Comparison of ENCODE assay signal across 8 cellular contexts in the genomic region with DNA sequence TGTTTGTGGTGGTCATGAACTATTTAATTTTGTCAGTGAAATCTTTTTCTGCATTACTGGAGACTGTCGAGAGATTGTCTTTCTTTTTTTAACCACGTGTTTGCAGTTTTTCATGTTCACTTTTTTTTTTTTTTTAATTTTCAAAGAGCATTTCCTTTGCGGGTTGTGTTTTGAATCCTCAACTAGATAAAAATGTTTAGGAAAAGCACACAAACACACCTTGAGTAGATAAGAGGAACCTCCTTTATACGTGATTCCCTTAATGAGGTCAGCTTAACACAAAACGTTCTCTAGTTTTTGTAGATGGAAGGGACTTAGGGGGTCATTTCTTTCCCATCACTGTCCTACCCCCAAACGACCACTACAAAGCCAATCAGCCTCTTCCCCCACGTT. TPM values are rescaled to one million over a fixed set of nuclear protein-coding genes. Genes with fewer than 3 reads are reported as not detected.
DNase-seq lines count a peak whose midpoint lies in the region; ATAC-seq, FAIRE-seq and TF ChIP-seq lines count a peak whose summit lies in the region.

No MANE protein-coding gene starts in this region.

- dilution Hi-C loops in endothelial cell of umbilical vein (cut with MboI; ENCODE audit: extremely low pct_ligation_motif_present, low sequenced_read_pairs): no loop called here

- H3K9me2 ChIP-seq in DOHH2 (replicated peaks; ENCODE audit: control insufficient read depth, low read length): no peaks in the 10 kb centered on the region

- BruUV-seq in endothelial cell of umbilical vein (replicated peaks; lab: Mats Ljungman, UMichigan): no TSS peak

- H3K9me3 ChIP-seq in DOHH2 (ENCODE audit: control insufficient read depth, insufficient read depth, low read length) (no peaks in the 10 kb centered on the region), OCI-LY3 (ENCODE audit: insufficient read depth, low read length) (no peaks in the 10 kb centered on the region), endothelial cell of umbilical vein (replicated peaks; ENCODE audit: control insufficient read depth, insufficient read depth, low read length) (no peaks in the 10 kb centered on the region), pancreas (no peaks in the 10 kb centered on the region)

- H4K20me1 ChIP-seq in DOHH2 (ENCODE audit: control insufficient read depth, insufficient read depth, low read depth, low read length) (peaks cover 3% of the 10 kb centered on the region; the same call in 1 of the 2 replicates), OCI-LY3 (ENCODE audit: insufficient read depth, low read length) (0 out of 2 replicates have a peak, but pooled peaks cover 3% of the 10 kb centered on the region), endothelial cell of umbilical vein (replicated peaks; ENCODE audit: control insufficient read depth, extremely low read depth, insufficient read depth, low read length) (no peaks in the 10 kb centered on the region)

- FAIRE-seq in endothelial cell of umbilical vein (lab: Jason Lieb, UNC) (no peak), pancreas (lab: Jason Lieb, UNC) (no peak)

- peak; percentile 26 for DNase-seq in endothelial cell of umbilical vein (ENCODE audit: low read depth, low spot score)
- no peak for DNase-seq in pancreas
- no peak for DNase-seq in stimulated activated CD4-positive, alpha-beta T cell treated with anti-CD3 and anti-CD28 coated beads, Interleukin-1b, Interleukin-23, amount 100 ng/mL, for 48 hours
- DNase-seq in NOMO-1 (lab: John Stamatoyannopoulos, UW; ENCODE audit: unreplicated experiment in 2 of 2): no peak
- no peak for DNase-seq in anterior cingulate cortex (lab: John Stamatoyannopoulos, UW)
- no peak for DNase-seq in cerebellar cortex (ENCODE audit: low spot score)

- CTCF ChIA-PET in endothelial cell of umbilical vein (lab: Charles Lee): interaction anchor here (2.1 to 2.7 kb wide), 2 partner anchors 42 to 74 kb away, joined by 10 to 16 read pairs; partner anchors contain the start of genes CDNF, DCLRE1C, HSPA14 and MSANTD7

- H3K79me2 ChIP-seq in DOHH2 (ENCODE audit: control insufficient read depth, low read length) (peaks cover 88% of the 10 kb centered on the region), OCI-LY3 (ENCODE audit: low read length) (peaks cover 77% of the 10 kb centered on the region), endothelial cell of umbilical vein (ENCODE audit: control insufficient read depth, insufficient read depth, low read length) (peaks cover 67% of the 10 kb centered on the region)

- no peaks in the 10 kb centered on the region for H3K9me1 ChIP-seq in endothelial cell of umbilical vein (replicated peaks; ENCODE audit: control insufficient read depth, extremely low read depth, insufficient read depth, low read length)

- H2AFZ ChIP-seq in OCI-LY3 (ENCODE audit: low read depth, low read length): no peak overlapping the region
- H2AFZ ChIP-seq in endothelial cell of umbilical vein (ENCODE audit: low read depth, low read length): peak overlapping the region; percentile 85

- intact Hi-C loops in endothelial cell of umbilical vein (cut with micrococcal nuclease) (loop anchor here (2.0 to 10.0 kb wide), 3 partner anchors 79 to 205 kb away; partner anchors contain the start of genes ACBD7 and MEIG1), pancreas (cut with DNase I) (no loop called here)

- H3F3A ChIP-seq in DOHH2 (ENCODE audit: control insufficient read depth, insufficient read depth): peaks cover 6% of the 10 kb centered on the region; the same call in 1 of the 2 replicates

- peaks cover 29% of the 10 kb centered on the region for H3K4me1 ChIP-seq in DOHH2 (ENCODE audit: control insufficient read depth, low read length)
- peaks cover 28% of the 10 kb centered on the region for H3K4me1 ChIP-seq in OCI-LY3 (ENCODE audit: low read length)
- H3K4me1 ChIP-seq in endothelial cell of umbilical vein (ENCODE audit: control insufficient read depth, extremely low read depth, insufficient read depth, low read length): peaks cover 20% of the 10 kb centered on the region
- peaks cover 0 to 10% (median 0%) of the 10 kb centered on the region in 3 donors for H3K4me1 ChIP-seq in pancreas

- TF ChIP-seq CTCF in DOHH2 (IDR thresholded peaks at IDR 0.05; ENCODE audit: low read depth, low read length, poor library complexity, severe bottlenecking): no peak
- TF ChIP-seq CTCF in OCI-LY3 (IDR thresholded peaks at IDR 0.05; ENCODE audit: low read depth, low read length): no peak
- TF ChIP-seq CTCF in endothelial cell of umbilical vein (IDR thresholded peaks at IDR 0.05; ENCODE audit: extremely low read depth in 1 of 2, insufficient read depth in 1 of 2, low read depth in 1 of 2, low read length in 2 of 2): no peak
- no peak for TF ChIP-seq CTCF in pancreas (IDR thresholded peaks at IDR 0.05)

- H3K27me3 ChIP-seq in DOHH2 (ENCODE audit: control insufficient read depth, low read length) (no peaks in the 10 kb centered on the region), OCI-LY3 (ENCODE audit: low read depth, low read length) (no peaks in the 10 kb centered on the region), endothelial cell of umbilical vein (ENCODE audit: control insufficient read depth in 2 of 2, insufficient read depth in 2 of 2, low read length in 2 of 2) (no peaks in the 10 kb centered on the region), pancreas (no peaks in the 10 kb centered on the region)

- 0 out of 2 replicates have a peak overlapping the region, but pooled peaks have one; percentile 28 for H3K27ac ChIP-seq in DOHH2 (ENCODE audit: low read depth, low read length)
- H3K27ac ChIP-seq in OCI-LY3 (ENCODE audit: low read length): no peak overlapping the region
- peak overlapping the region; percentile 69 for H3K27ac ChIP-seq in endothelial cell of umbilical vein (ENCODE audit: insufficient read depth, low read depth, low read length)
- H3K27ac ChIP-seq in pancreas: no peak overlapping the region

- peak overlapping the region; percentile 77 for H3K4me2 ChIP-seq in DOHH2 (ENCODE audit: low read length)
- H3K4me2 ChIP-seq in OCI-LY3 (ENCODE audit: low read length): peak overlapping the region; percentile 91
- peak overlapping the region; percentile 93 for H3K4me2 ChIP-seq in endothelial cell of umbilical vein (ENCODE audit: insufficient read depth, low read length)

- H3K4me3 ChIP-seq in DOHH2 (ENCODE audit: low read length): peak overlapping the region; percentile 93
- H3K4me3 ChIP-seq in OCI-LY3 (ENCODE audit: low read length): peak overlapping the region; percentile 99
- H3K4me3 ChIP-seq in endothelial cell of umbilical vein (replicated peaks in 1 of 3; ENCODE audit: insufficient read depth in 1 of 3, low read depth in 1 of 3, low read length in 3 of 3): peak overlapping the region; percentile 88 to 97 (median 90)
- H3K4me3 ChIP-seq in pancreas: peak overlapping the region; percentile 94 to 98 (median 96)

- peak overlapping the region; percentile 81 for H3K9ac ChIP-seq in OCI-LY3 (ENCODE audit: low read length)
- H3K9ac ChIP-seq in endothelial cell of umbilical vein (replicated peaks; ENCODE audit: extremely low read depth, insufficient read depth, low read length): peak overlapping the region; percentile 77

- no peak for ATAC-seq in pancreas

- 1% methylated on average over 7 of the region's 7 CpGs for WGBS in pancreas, 2 donors

- H3K36me3 ChIP-seq in DOHH2 (ENCODE audit: control insufficient read depth, low read length): peaks cover 60% of the 10 kb centered on the region
- H3K36me3 ChIP-seq in OCI-LY3 (replicated peaks; ENCODE audit: low read depth, low read length): peaks cover 14% of the 10 kb centered on the region
- no peaks in the 10 kb centered on the region for H3K36me3 ChIP-seq in endothelial cell of umbilical vein (ENCODE audit: control insufficient read depth in 2 of 2, extremely low read depth in 1 of 2, insufficient read depth in 2 of 2, low read length in 2 of 2)
- H3K36me3 ChIP-seq in pancreas: no peaks in the 10 kb centered on the region

- no peak for TF ChIP-seq POLR2A in endothelial cell of umbilical vein (IDR thresholded peaks at IDR 0.05; ENCODE audit: low read depth, low read length)

- POLR2A ChIA-PET in endothelial cell of umbilical vein (lab: Charles Lee): no interaction called here

RNA-seq across cellular contexts. Expression of gene SUV39H2, which starts 1.1 kb away (rescaled TPM):
- total RNA-seq in endothelial cell of umbilical vein: 25.8 and 29.9 TPM in 2 replicates
- 4.8 and 5.7 TPM in 2 replicates for polyA plus RNA-seq in endothelial cell of umbilical vein
- 10.1 TPM in 2 replicates for polyA plus RNA-seq in endothelial cell of umbilical vein (2011; cell fraction: cytosol; rRNA removed)
- polyA plus RNA-seq in endothelial cell of umbilical vein (2011; cell fraction: nucleus; rRNA removed): 5.4 and 9.9 TPM in 2 replicates
- 14.3 and 24.5 TPM in 2 replicates for polyA plus RNA-seq in endothelial cell of umbilical vein (2012)
- 9.0 and 11.8 TPM in 2 replicates for polyA minus RNA-seq in endothelial cell of umbilical vein
- polyA minus RNA-seq in endothelial cell of umbilical vein (2011; cell fraction: cytosol; rRNA and poly(A)+ RNA removed): 12.8 TPM
- polyA minus RNA-seq in endothelial cell of umbilical vein (2011; cell fraction: nucleus; rRNA and poly(A)+ RNA removed): 6.4 and 17.3 TPM in 2 replicates
- total RNA-seq in pancreas: 1 to 10 TPM; 2.2 to 5.9 (median 4.0) TPM
- polyA plus RNA-seq in pancreas: 1 to 10 TPM; 1.1 to 2.1 TPM

RNA-seq across cellular contexts. Expression of gene HSPA14, which starts 41.7 kb away (rescaled TPM):
- total RNA-seq in endothelial cell of umbilical vein (15.7 and 18.0 TPM in 2 replicates), pancreas (1 to 10 TPM; 3.1 to 5.6 (median 5.2) TPM)
- polyA plus RNA-seq in endothelial cell of umbilical vein (5.1 and 7.6 TPM in 2 replicates), pancreas (10 to 100 TPM in 1 of 2 donors, 1 to 10 TPM in 1; 5.2 to 10.4 TPM)
- polyA plus RNA-seq in endothelial cell of umbilical vein (2011; cell fraction: cytosol; rRNA removed): 9.8 and 11.9 TPM in 2 replicates
- polyA plus RNA-seq in endothelial cell of umbilical vein (2011; cell fraction: nucleus; rRNA removed): 15.3 and 20.2 TPM in 2 replicates
- 11.8 and 18.7 TPM in 2 replicates for polyA plus RNA-seq in endothelial cell of umbilical vein (2012)
- polyA minus RNA-seq in endothelial cell of umbilical vein: 2.6 and 3.9 TPM in 2 replicates
- 5.2 TPM for polyA minus RNA-seq in endothelial cell of umbilical vein (2011; cell fraction: cytosol; rRNA and poly(A)+ RNA removed)
- polyA minus RNA-seq in endothelial cell of umbilical vein (2011; cell fraction: nucleus; rRNA and poly(A)+ RNA removed): 6.9 and 7.8 TPM in 2 replicates

RNA-seq across cellular contexts. Expression of gene MSANTD7, which starts 41.7 kb away (rescaled TPM):
- total RNA-seq in endothelial cell of umbilical vein (13.1 and 13.6 TPM in 2 replicates), pancreas (1 to 10 TPM; 3.3 to 6.4 (median 5.2) TPM)
- polyA plus RNA-seq in endothelial cell of umbilical vein (4.1 and 4.8 TPM in 2 replicates), pancreas (1 to 10 TPM; 2.1 to 3.5 TPM)
- 4.6 and 4.7 TPM in 2 replicates for polyA plus RNA-seq in endothelial cell of umbilical vein (2011; cell fraction: cytosol; rRNA removed)
- 8.3 and 9.7 TPM in 2 replicates for polyA plus RNA-seq in endothelial cell of umbilical vein (2011; cell fraction: nucleus; rRNA removed)
- polyA plus RNA-seq in endothelial cell of umbilical vein (2012): 8.3 and 10.6 TPM in 2 replicates
- polyA minus RNA-seq in endothelial cell of umbilical vein: 12.1 and 15.2 TPM in 2 replicates
- 14.5 TPM for polyA minus RNA-seq in endothelial cell of umbilical vein (2011; cell fraction: cytosol; rRNA and poly(A)+ RNA removed)
- polyA minus RNA-seq in endothelial cell of umbilical vein (2011; cell fraction: nucleus; rRNA and poly(A)+ RNA removed): 16.1 and 17.5 TPM in 2 replicates

RNA-seq across cellular contexts. Expression of gene CDNF, which starts 42.0 kb away (rescaled TPM):
- total RNA-seq in endothelial cell of umbilical vein: 0.58 and 0.99 TPM in 2 replicates
- 0.25 and 0.40 TPM in 2 replicates for polyA plus RNA-seq in endothelial cell of umbilical vein
- 0.35 and 0.37 TPM in 2 replicates for polyA plus RNA-seq in endothelial cell of umbilical vein (2011; cell fraction: cytosol; rRNA removed)
- polyA plus RNA-seq in endothelial cell of umbilical vein (2011; cell fraction: nucleus; rRNA removed): 0.73 and 1.6 TPM in 2 replicates
- 0.83 and 0.96 TPM in 2 replicates for polyA plus RNA-seq in endothelial cell of umbilical vein (2012)
- not detected in 2 replicates for polyA minus RNA-seq in endothelial cell of umbilical vein
- not detected for polyA minus RNA-seq in endothelial cell of umbilical vein (2011; cell fraction: cytosol; rRNA and poly(A)+ RNA removed)
- 0.77 TPM in 1 of 2 replicates, not detected in the other for polyA minus RNA-seq in endothelial cell of umbilical vein (2011; cell fraction: nucleus; rRNA and poly(A)+ RNA removed)
- 1 to 10 TPM; 1.3 to 6.5 (median 4.0) TPM for total RNA-seq in pancreas
- polyA plus RNA-seq in pancreas: 1 to 10 TPM; 4.2 to 5.7 TPM

Comparison
In these comparisons a context has a peak if more than half of its experiments do, and no peak if none do; other contexts are left out.
1. H3K27ac ChIP-seq: peak in DOHH2 (single experiment) and endothelial cell of umbilical vein (single experiment); none in OCI-LY3 (single experiment) and pancreas (0 of 4).
2. Peak in every context shown above with its lines, with median percentiles within 50 percentile points of each other: H3K4me2 ChIP-seq and H3K4me3 ChIP-seq.